In the genomic region with DNA sequence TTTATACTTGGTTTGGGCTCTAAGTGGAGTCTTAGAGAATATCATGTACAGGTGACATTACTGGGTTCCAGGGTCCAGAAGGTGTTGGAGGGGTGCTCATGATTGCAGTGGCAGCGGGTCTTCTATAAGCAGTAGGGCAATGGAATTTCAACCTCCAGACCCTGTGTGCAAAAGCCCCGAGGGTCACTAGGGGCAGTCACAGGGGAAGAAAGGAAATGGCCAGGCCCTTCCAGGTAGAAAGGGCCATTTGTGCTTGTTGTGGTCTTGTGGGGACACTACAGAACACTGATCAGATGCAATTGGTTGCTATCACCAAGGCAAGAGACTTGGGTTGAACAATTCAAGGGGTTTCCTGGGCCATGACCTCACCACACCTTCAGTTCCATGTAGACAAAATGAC, we compare ENCODE assay signal across 15 cellular contexts.
"Had no signal": no experiment of that assay in that cellular context is flagged by ENCODE, and none has a peak within 500 bp of the region (broad histone marks: within the 10 kb centered on the region; RNA-seq: fewer than 3 reads in every experiment).

No MANE protein-coding gene starts in this region.

- H3K4me1 Mint-ChIP-seq: naive thymus-derived CD4-positive, alpha-beta T cell; nephron progenitor cell had no signal

- H3K36me3 Mint-ChIP-seq: naive thymus-derived CD4-positive, alpha-beta T cell had no signal

- DNase-seq: dermis blood vessel endothelial cell; effector CD4-positive, alpha-beta T cell; left colon; left ventricle myocardium superior; mesendoderm; naive thymus-derived CD4-positive, alpha-beta T cell; nephron progenitor cell; right cardiac atrium; small intestine; stimulated activated CD4-positive, alpha-beta T cell treated with anti-CD3 and anti-CD28 coated beads, Interleukin-12 subunit alpha, Interleukin-12 subunit beta, amount 100 ng/mL, for 4 hours; stimulated activated naive CD4-positive, alpha-beta T cell treated with Interleukin-2 at 50 U/mL for 16 hours; trophoblast cell; uterus had no signal

- H3K27ac Mint-ChIP-seq: naive thymus-derived CD4-positive, alpha-beta T cell; nephron progenitor cell had no signal

- FAIRE-seq: colon, endometrium, small intestine had no signal

- H3K9me3 Mint-ChIP-seq: nephron progenitor cell had no signal

- H3K4me3 Mint-ChIP-seq: naive thymus-derived CD4-positive, alpha-beta T cell; nephron progenitor cell had no signal
